In the genomic region with DNA sequence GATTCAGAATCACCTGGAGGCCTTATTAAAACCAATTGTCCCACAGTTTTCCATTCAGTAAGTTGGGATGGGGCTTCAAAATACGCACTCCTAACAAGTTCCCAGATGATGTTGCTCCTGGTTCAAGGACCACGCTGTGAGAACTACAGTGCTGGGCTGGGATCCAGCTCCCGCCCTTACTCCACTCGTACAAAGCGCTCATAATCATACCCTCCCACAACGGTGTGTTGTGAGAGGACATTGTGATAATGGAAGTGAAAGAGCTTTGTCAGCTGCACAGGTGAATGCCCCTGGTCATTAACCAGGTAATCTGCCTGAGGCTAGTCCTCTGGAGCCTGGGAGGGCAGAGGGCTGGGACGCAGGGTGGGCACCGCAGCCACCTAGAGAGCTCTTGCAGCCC, we compare ENCODE assay signal across 1 cellular context.
TF ChIP-seq lines count a peak whose summit lies in the region.

No MANE protein-coding gene starts in this region.

TF ChIP-seq in liver, 16 proteins besides CTCF, POLR2A, EP300 and RAD21 (continued from another document):
- TF ChIP-seq, protein P1, sequence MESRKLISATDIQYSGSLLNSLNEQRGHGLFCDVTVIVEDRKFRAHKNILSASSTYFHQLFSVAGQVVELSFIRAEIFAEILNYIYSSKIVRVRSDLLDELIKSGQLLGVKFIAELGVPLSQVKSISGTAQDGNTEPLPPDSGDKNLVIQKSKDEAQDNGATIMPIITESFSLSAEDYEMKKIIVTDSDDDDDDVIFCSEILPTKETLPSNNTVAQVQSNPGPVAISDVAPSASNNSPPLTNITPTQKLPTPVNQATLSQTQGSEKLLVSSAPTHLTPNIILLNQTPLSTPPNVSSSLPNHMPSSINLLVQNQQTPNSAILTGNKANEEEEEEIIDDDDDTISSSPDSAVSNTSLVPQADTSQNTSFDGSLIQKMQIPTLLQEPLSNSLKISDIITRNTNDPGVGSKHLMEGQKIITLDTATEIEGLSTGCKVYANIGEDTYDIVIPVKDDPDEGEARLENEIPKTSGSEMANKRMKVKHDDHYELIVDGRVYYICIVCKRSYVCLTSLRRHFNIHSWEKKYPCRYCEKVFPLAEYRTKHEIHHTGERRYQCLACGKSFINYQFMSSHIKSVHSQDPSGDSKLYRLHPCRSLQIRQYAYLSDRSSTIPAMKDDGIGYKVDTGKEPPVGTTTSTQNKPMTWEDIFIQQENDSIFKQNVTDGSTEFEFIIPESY (IDR thresholded peaks at IDR 0.05): no peak
- TF ChIP-seq JUND (IDR thresholded peaks at IDR 0.05) (no peak), HNF4A (conservative IDR thresholded peaks at IDR 0.05) (peak in 1 of 2 donors; percentile 1), YY1 (IDR thresholded peaks at IDR 0.05) (no peak), GABPA (IDR thresholded peaks at IDR 0.05 in 1 of 2, conservative IDR thresholded peaks at IDR 0.05 in 1 of 2) (no peak), HNF4G (IDR thresholded peaks at IDR 0.05) (no peak), FOXA1 (IDR thresholded peaks at IDR 0.05) (no peak)
- TF ChIP-seq, protein P2, sequence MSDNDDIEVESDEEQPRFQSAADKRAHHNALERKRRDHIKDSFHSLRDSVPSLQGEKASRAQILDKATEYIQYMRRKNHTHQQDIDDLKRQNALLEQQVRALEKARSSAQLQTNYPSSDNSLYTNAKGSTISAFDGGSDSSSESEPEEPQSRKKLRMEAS (IDR thresholded peaks at IDR 0.05): peak; percentile 12
- TF ChIP-seq, protein P3, sequence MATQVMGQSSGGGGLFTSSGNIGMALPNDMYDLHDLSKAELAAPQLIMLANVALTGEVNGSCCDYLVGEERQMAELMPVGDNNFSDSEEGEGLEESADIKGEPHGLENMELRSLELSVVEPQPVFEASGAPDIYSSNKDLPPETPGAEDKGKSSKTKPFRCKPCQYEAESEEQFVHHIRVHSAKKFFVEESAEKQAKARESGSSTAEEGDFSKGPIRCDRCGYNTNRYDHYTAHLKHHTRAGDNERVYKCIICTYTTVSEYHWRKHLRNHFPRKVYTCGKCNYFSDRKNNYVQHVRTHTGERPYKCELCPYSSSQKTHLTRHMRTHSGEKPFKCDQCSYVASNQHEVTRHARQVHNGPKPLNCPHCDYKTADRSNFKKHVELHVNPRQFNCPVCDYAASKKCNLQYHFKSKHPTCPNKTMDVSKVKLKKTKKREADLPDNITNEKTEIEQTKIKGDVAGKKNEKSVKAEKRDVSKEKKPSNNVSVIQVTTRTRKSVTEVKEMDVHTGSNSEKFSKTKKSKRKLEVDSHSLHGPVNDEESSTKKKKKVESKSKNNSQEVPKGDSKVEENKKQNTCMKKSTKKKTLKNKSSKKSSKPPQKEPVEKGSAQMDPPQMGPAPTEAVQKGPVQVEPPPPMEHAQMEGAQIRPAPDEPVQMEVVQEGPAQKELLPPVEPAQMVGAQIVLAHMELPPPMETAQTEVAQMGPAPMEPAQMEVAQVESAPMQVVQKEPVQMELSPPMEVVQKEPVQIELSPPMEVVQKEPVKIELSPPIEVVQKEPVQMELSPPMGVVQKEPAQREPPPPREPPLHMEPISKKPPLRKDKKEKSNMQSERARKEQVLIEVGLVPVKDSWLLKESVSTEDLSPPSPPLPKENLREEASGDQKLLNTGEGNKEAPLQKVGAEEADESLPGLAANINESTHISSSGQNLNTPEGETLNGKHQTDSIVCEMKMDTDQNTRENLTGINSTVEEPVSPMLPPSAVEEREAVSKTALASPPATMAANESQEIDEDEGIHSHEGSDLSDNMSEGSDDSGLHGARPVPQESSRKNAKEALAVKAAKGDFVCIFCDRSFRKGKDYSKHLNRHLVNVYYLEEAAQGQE (IDR thresholded peaks at IDR 0.05): no peak
